11 cellular contexts compared by ENCODE assay signal in the genomic region with DNA sequence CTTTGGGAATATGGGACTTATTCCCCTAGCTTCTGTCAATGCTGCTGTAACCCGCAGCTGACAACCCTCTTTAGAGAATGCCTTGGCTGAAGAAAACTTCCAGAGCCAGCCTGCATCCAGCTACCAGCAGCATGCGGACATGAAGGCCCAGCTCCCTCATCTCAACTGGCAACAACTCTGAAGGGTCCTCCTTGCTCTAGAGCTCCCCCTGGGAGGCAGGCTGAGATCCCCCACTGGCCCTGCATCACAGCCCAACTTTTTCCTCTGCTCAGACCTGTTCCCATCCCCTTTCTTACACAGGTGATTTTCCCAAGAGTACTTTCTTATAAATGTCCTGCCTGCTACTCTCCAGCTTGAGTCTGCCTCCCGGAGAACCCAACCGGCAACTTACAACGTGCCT. TPM values are rescaled to one million over a fixed set of nuclear protein-coding genes. Genes with fewer than 3 reads are reported as not detected.
A peak's percentile ranks its signal among the peaks of the same experiment; 100 is the strongest.
DNase-seq lines count a peak whose midpoint lies in the region; ATAC-seq and TF ChIP-seq lines count a peak whose summit lies in the region.
"Had no signal": no experiment of that assay in that cellular context is flagged by ENCODE, and none has a peak within 500 bp of the region (broad histone marks: within the 10 kb centered on the region; RNA-seq: fewer than 3 reads in every experiment).

No MANE protein-coding gene starts in this region.

- no peak overlapping the region for H3K4me3 ChIP-seq in GM12875 (ENCODE audit: low read depth, low read length)

- H3K36me3 Mint-ChIP-seq in Calu3 (ENCODE audit: insufficient read depth, unreplicated experiment) = no peaks in the 10 kb centered on the region

- peak; percentile 40 for DNase-seq in Calu3
- peak; percentile 16 for DNase-seq in UCSD-AML1 (lab: John Stamatoyannopoulos, UW; ENCODE audit: unreplicated experiment)
- peak; percentile 62 for DNase-seq in islet precursor cell
- DNase-seq in effector CD8-positive, alpha-beta T cell (lab: John Stamatoyannopoulos, UW) = no peak
- DNase-seq: activated CD8-positive, alpha-beta memory T cell treated with anti-CD3 and anti-CD28 coated beads for 24 hours; HCEC 1CT; NCI-H524 treated with DMSO at 0.1 percent for 48 hours had no signal

- H3K27ac Mint-ChIP-seq in Calu3 (ENCODE audit: unreplicated experiment) = no peak overlapping the region

- no TSS peak for BruUV-seq in Calu3 (replicated peaks; lab: Mats Ljungman, UMichigan)

- intact Hi-C loops in Calu3 (cut with micrococcal nuclease; ENCODE audit: unreplicated experiment) = loop anchor here (10.0 kb wide), 1 partner anchor 290 kb away; no protein-coding TSS in a partner anchor

- no peaks in the 10 kb centered on the region for H3K9me3 Mint-ChIP-seq in Calu3 (ENCODE audit: low read depth, unreplicated experiment)

- CTCF ChIA-PET in Calu3 (lab: Charles Lee) = interaction anchor here (0.6 to 1.8 kb wide), 8 partner anchors 11 to 436 kb away, joined by 3 to 13 read pairs (median 3); no protein-coding TSS in a partner anchor

- ATAC-seq in HG03175 (IDR thresholded peaks at IDR 0.05; ENCODE audit: unreplicated experiment) (no peak), HG03045 (IDR thresholded peaks at IDR 0.05; ENCODE audit: unreplicated experiment) (no peak)

- no peaks in the 10 kb centered on the region for H3K27me3 Mint-ChIP-seq in Calu3 (ENCODE audit: unreplicated experiment)

- no peaks in the 10 kb centered on the region for H3K4me1 Mint-ChIP-seq in Calu3 (ENCODE audit: low read depth, unreplicated experiment)

- no peak overlapping the region for H3K4me3 Mint-ChIP-seq in Calu3 (ENCODE audit: low read depth, unreplicated experiment)

- TF ChIP-seq CTCF in Calu3 (IDR thresholded peaks at IDR 0.05; ENCODE audit: unreplicated experiment) = peak; percentile 60
- peak; percentile 69 for TF ChIP-seq CTCF in GM12875 (IDR thresholded peaks at IDR 0.05; ENCODE audit: borderline replicate concordance, insufficient read depth, low read depth, low read length)

RNA-seq across cellular contexts. Expression of a gene that starts 18.7 kb away (rescaled TPM):
- total RNA-seq in Calu3 (2022) = not detected in 2 replicates
- total RNA-seq: cardiac septum had no signal

RNA-seq across cellular contexts. Expression of a gene that starts 32.2 kb away (rescaled TPM):
- total RNA-seq in Calu3 (2022) = 34.9 and 42.5 TPM in 2 replicates
